Comparison of ENCODE assay signal across 8 cellular contexts in the genomic region with DNA sequence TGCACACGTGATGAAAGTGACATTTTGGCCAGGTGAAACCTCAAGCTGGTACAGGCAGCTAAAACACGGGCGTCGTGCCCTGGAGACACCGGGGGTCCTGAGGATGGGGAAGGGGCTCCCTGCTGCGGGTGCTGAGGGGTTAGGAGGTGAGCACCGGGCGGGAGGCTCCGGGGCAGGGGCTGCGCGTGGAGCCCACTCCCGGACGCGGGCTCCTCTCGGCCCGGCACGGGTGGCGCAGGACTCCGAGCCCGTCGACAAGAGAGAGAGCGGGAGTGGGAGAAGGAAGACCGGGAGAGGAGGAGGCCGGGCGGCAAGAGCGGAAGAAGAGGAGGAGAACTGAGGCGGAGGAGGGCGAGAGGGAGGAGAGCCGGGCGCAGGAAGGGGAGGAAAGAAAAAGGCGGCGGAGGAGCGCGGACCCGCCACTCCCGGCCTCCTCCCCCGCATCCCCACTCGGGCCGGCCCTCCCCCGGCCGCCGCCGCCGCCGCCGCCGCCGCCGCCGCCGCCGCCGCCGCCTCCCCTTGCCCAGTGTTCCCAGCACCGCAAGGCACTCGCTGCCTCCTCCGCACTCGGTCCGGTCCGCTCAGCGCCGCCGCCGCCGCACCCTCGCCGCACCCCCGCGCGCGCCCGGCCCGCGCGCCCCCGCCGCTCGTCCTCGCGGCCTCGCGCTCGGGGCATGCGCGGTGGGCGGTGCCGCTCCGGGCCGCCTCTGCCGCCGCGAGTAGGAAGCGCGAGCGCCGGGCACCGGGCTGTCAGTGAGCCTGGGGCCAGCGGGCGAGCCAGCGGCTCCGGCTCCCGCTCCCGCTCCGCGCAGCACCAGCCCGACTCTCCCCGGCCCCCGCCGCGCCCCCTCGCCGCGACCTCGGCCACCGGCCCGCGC. TPM values are rescaled to one million over a fixed set of nuclear protein-coding genes. Genes with fewer than 3 reads are reported as not detected.
A peak's percentile ranks its signal among the peaks of the same experiment; 100 is the strongest.
DNase-seq lines count a peak whose midpoint lies in the region; ATAC-seq, FAIRE-seq and TF ChIP-seq lines count a peak whose summit lies in the region.

PRKCA (plus strand) TSS at position 750 of the 878 bp plus-strand sequence.

- H3K27ac Mint-ChIP-seq in activated B cell treated with CpG ODN at 0.5 μM for 24 hours (peak within 1 kb of the TSS; percentile 42), immature natural killer cell (peak within 1 kb of the TSS; percentile 58 to 92 (median 87))

- POLR2A ChIA-PET in HCT116 (lab: Charles Lee) (interaction anchor here (1.1 kb wide), 2 partner anchors 13 to 25 kb away, joined by 3 read pairs; no protein-coding TSS in a partner anchor), activated B cell treated with CpG ODN at 0.5 μM for 24 hours (lab: Charles Lee) (interaction anchor here (1.1 kb wide), 1 partner anchor 139 kb away, joined by 4 read pairs; no protein-coding TSS in a partner anchor)

- H3K4me3 ChIP-seq in HCT116 (replicated peaks in 1 of 2; ENCODE audit: low read depth in 1 of 2, low read length in 2 of 2) (peak within 1 kb of the TSS; percentile 69 to 81), bronchial epithelial cell (ENCODE audit: low read depth, low read length) (peak within 1 kb of the TSS; percentile 81), small intestine (ENCODE audit: low read depth in 1 of 2, low read length in 2 of 2) (peak within 1 kb of the TSS; percentile 94 to 100)

- peak within 1 kb of the TSS; percentile 61 for H3K9ac ChIP-seq in HCT116 (ENCODE audit: low read length)

- no peaks in the 10 kb centered on the region for H3K79me2 ChIP-seq in HCT116 (ENCODE audit: insufficient read depth, low read length)

- RAD21 ChIA-PET in HCT116 (lab: Charles Lee; ENCODE audit: low non-redundant PET in 1 of 2, low total read pairs in 2 of 2, uncharacterized antibody in 2 of 2, unreplicated experiment in 2 of 2) = no interaction called here

- DNase-seq in GDM1 (lab: John Stamatoyannopoulos, UW) (peak; percentile 71), HCT116 (ENCODE audit: low read depth, low spot score) (peak; percentile 29), NCI-H1105 (lab: John Stamatoyannopoulos, UW) (peak; percentile 65), activated B cell treated with CpG ODN at 0.5 μM for 24 hours (peak; percentile 68), bronchial epithelial cell (ENCODE audit: low read depth) (peak; percentile 48), immature natural killer cell (peak; percentile 74 to 80 (median 79)), small intestine (peak; percentile 75), OCI-M1 (lab: John Stamatoyannopoulos, UW) (no peak)

- H3K27me3 Mint-ChIP-seq in activated B cell treated with CpG ODN at 0.5 μM for 24 hours (peaks cover 24% of the 10 kb centered on the region), immature natural killer cell (ENCODE audit: low read depth in 3 of 3) (peaks cover 2 to 13% (median 8%) of the 10 kb centered on the region in 3 donors)

- H3K9me3 Mint-ChIP-seq in activated B cell treated with CpG ODN at 0.5 μM for 24 hours (no peaks in the 10 kb centered on the region), immature natural killer cell (no peaks in the 10 kb centered on the region)

- CTCF ChIA-PET in HCT116 (lab: Charles Lee) (no interaction called here), activated B cell treated with CpG ODN at 0.5 μM for 24 hours (lab: Charles Lee) (no interaction called here)

- 0 to 1% (median 1%) methylated on average over 38 to 104 of the region's 117 CpGs for WGBS in small intestine, 3 donors

- peak within 1 kb of the TSS; percentile 33; the same call in 1 of the 2 replicates for H3K27ac ChIP-seq in HCT116 (ENCODE audit: low read depth, low read length)
- peak within 1 kb of the TSS; percentile 66 to 93 for H3K27ac ChIP-seq in small intestine (ENCODE audit: low read depth in 1 of 2, low read length in 1 of 2)

- no peak for TF ChIP-seq RAD21 in HCT116 (IDR thresholded peaks at IDR 0.05; ENCODE audit: low read depth)

- intact Hi-C loops in HCT116 (cut with micrococcal nuclease) (loop anchor here (5.0 kb wide), 1 partner anchor 265 kb away; no protein-coding TSS in a partner anchor), activated B cell treated with CpG ODN at 0.5 μM for 24 hours (cut with micrococcal nuclease) (loop anchor here (2.0 kb wide), 2 partner anchors 109 to 741 kb away; partner anchors contain the start of genes AXIN2 and CEP112)

- H4K20me1 ChIP-seq in HCT116 (ENCODE audit: insufficient read depth) = no peaks in the 10 kb centered on the region

- H3K36me3 Mint-ChIP-seq in activated B cell treated with CpG ODN at 0.5 μM for 24 hours (ENCODE audit: low read depth) (no peaks in the 10 kb centered on the region), immature natural killer cell (peaks cover 0 to under 1% (median 0%) of the 10 kb centered on the region in 3 donors)

- TF ChIP-seq CTCF in HCT116 (IDR thresholded peaks at IDR 0.05 in 2 of 3, conservative IDR thresholded peaks at IDR 0.05 in 1 of 3; ENCODE audit: borderline replicate concordance in 1 of 3, insufficient read depth in 1 of 3, low read depth in 2 of 3, low read length in 2 of 3) (no peak), activated B cell treated with CpG ODN at 0.5 μM for 24 hours (IDR thresholded peaks at IDR 0.05) (no peak), bronchial epithelial cell (IDR thresholded peaks at IDR 0.05; ENCODE audit: insufficient read depth, low read length, severe bottlenecking) (no peak)

- BruUV-seq in HCT116 (replicated peaks; lab: Mats Ljungman, UMichigan) = no TSS peak

- H3K9me3 ChIP-seq in HCT116 (ENCODE audit: control insufficient read depth in 1 of 2, insufficient read depth in 1 of 2, low read depth in 1 of 2, low read length in 2 of 2) (no peaks in the 10 kb centered on the region), small intestine (ENCODE audit: control insufficient read depth, low read depth) (no peaks in the 10 kb centered on the region)

- no peaks in the 10 kb centered on the region for H3K27me3 ChIP-seq in HCT116 (ENCODE audit: insufficient read depth, low read length)
- no peaks in the 10 kb centered on the region for H3K27me3 ChIP-seq in bronchial epithelial cell (ENCODE audit: control insufficient read depth, insufficient read depth, low read length)
- no peaks in the 10 kb centered on the region for H3K27me3 ChIP-seq in small intestine (ENCODE audit: control insufficient read depth in 2 of 2, insufficient read depth in 2 of 2, low read length in 2 of 2)

- ATAC-seq in HCT116 = peak; percentile 87
- peak; percentile 85 for ATAC-seq in activated B cell treated with CpG ODN at 0.5 μM for 24 hours (ENCODE audit: low read depth)

- H3K36me3 ChIP-seq in HCT116 (ENCODE audit: control insufficient read depth in 1 of 2, insufficient read depth in 2 of 2, low read length in 2 of 2) (no peaks in the 10 kb centered on the region), bronchial epithelial cell (ENCODE audit: control insufficient read depth, insufficient read depth, low read length) (no peaks in the 10 kb centered on the region), small intestine (ENCODE audit: control insufficient read depth in 2 of 2, insufficient read depth in 2 of 2, low read length in 2 of 2) (no peaks in the 10 kb centered on the region)

- peak; percentile 87 for TF ChIP-seq POLR2A in HCT116 (IDR thresholded peaks at IDR 0.05; ENCODE audit: borderline replicate concordance, extremely low read depth, insufficient read depth, insufficient read length)

- no peaks in the 10 kb centered on the region for H3K9me2 ChIP-seq in HCT116 (ENCODE audit: insufficient read depth)

- H3K4me1 Mint-ChIP-seq in activated B cell treated with CpG ODN at 0.5 μM for 24 hours (peaks cover 11% of the 10 kb centered on the region), immature natural killer cell (peaks cover 15 to 31% of the 10 kb centered on the region in 2 donors)

- peak within 1 kb of the TSS; percentile 94 for H3K4me2 ChIP-seq in HCT116 (ENCODE audit: low read length)

- H3K4me3 Mint-ChIP-seq in activated B cell treated with CpG ODN at 0.5 μM for 24 hours (peak within 1 kb of the TSS; percentile 90), immature natural killer cell (peak within 1 kb of the TSS; percentile 93 to 97 (median 95))

- no peak for FAIRE-seq in bronchial epithelial cell (lab: Jason Lieb, UNC)
- FAIRE-seq in small intestine (lab: Jason Lieb, UNC) = no peak

- H2AFZ ChIP-seq in HCT116 (ENCODE audit: low read depth, low read length, poor library complexity, severe bottlenecking) = peak within 1 kb of the TSS; percentile 39

- H3K4me1 ChIP-seq in HCT116 (ENCODE audit: control insufficient read depth in 1 of 2, insufficient read depth in 2 of 2, low read length in 2 of 2) = peaks cover 6 to 22% of the 10 kb centered on the region in 2 experiments; a peak in 3 of 4 replicates
- H3K4me1 ChIP-seq in small intestine (ENCODE audit: control insufficient read depth in 2 of 2, insufficient read depth in 1 of 2, low read depth in 1 of 2, low read length in 1 of 2) = no peaks in the 10 kb centered on the region

TF ChIP-seq in HCT116, 20 proteins besides CTCF, POLR2A, EP300 and RAD21 (continues in another document):
- TF ChIP-seq EGR1 (IDR thresholded peaks at IDR 0.05; ENCODE audit: low read depth) = peak; percentile 63; the same call in 1 of the 2 replicates
- TF ChIP-seq CEBPB (IDR thresholded peaks at IDR 0.05; ENCODE audit: low read depth) = no peak
- TF ChIP-seq, protein P1, sequence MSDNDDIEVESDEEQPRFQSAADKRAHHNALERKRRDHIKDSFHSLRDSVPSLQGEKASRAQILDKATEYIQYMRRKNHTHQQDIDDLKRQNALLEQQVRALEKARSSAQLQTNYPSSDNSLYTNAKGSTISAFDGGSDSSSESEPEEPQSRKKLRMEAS (IDR thresholded peaks at IDR 0.05) = peak; percentile 41
- TF ChIP-seq, protein P2, sequence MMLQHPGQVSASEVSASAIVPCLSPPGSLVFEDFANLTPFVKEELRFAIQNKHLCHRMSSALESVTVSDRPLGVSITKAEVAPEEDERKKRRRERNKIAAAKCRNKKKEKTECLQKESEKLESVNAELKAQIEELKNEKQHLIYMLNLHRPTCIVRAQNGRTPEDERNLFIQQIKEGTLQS (IDR thresholded peaks at IDR 0.05) = no peak
- no peak for TF ChIP-seq EZH2phosphoT487 (IDR thresholded peaks at IDR 0.05; ENCODE audit: borderline replicate concordance)
- no peak for TF ChIP-seq CBX3 (IDR thresholded peaks at IDR 0.05; ENCODE audit: low read depth)
- no peak for TF ChIP-seq EZH2 (IDR thresholded peaks at IDR 0.05)
- peak; percentile 89 for TF ChIP-seq POLR2AphosphoS5 (IDR thresholded peaks at IDR 0.05; ENCODE audit: low read depth, low read length)

RNA-seq across cellular contexts. Expression of gene PRKCA, which starts in this region (rescaled TPM):
- total RNA-seq in HCT116 (2021; ENCODE audit: unreplicated experiment) = 18.8 TPM
- 6.7 and 7.4 TPM in 2 replicates for polyA plus RNA-seq in HCT116 (2012)
- 1.4 and 2.2 TPM in 2 replicates for total RNA-seq in activated B cell treated with CpG ODN at 0.5 μM for 24 hours
- total RNA-seq in bronchial epithelial cell = 3.1 and 4.7 TPM in 2 replicates
- 1 to 10 TPM in 1 of 3 donors, under 1 TPM in 2; 0.18 to 1.3 (median 0.28) TPM for polyA plus RNA-seq in immature natural killer cell
- 10 to 100 TPM; 11.3 to 26.6 (median 20.5) TPM for polyA plus RNA-seq in small intestine

Comparison
In these comparisons a context has a peak if more than half of its experiments do, and no peak if none do; other contexts are left out.
1. RNA of gene PRKCA (polyA plus RNA-seq): 11.3 to 26.6 TPM in small intestine; 0.18 to 1.3 TPM in immature natural killer cell; every median in the first group is over 4 times any median in the second.
2. Peak in every context shown above with its lines, with median percentiles within 50 percentile points of each other: H3K4me3 ChIP-seq.